Comparison of ENCODE assay signal across 31 cellular contexts in genomic region chr5:171607863-171608262, GRCh38.
DNase-seq lines count a peak whose midpoint lies in the region; ATAC-seq, FAIRE-seq and TF ChIP-seq lines count a peak whose summit lies in the region.
"Had no signal": no experiment of that assay in that cellular context is flagged by ENCODE, and none has a peak within 500 bp of the region (broad histone marks: within the 10 kb centered on the region; RNA-seq: fewer than 3 reads in every experiment).

No MANE protein-coding gene starts in this region.

- FAIRE-seq in K562 (lab: Jason Lieb, UNC): no peak
- FAIRE-seq: A204.1, A549, D721Med had no signal

- no peak overlapping the region for H3K4me3 ChIP-seq in HEK293 (ENCODE audit: low read depth, low read length)
- no peak overlapping the region for H3K4me3 ChIP-seq in K562
- H3K4me3 ChIP-seq in left lung: no peak overlapping the region
- H3K4me3 ChIP-seq: A549; BLaER1; BLaER1 treated with 17β-estradiol and CSF1 and Interleukin-3, amounts not matched to agents 10 nM and 100 nM had no signal

- 0% methylated on average over 2 of the region's 2 CpGs for WGBS in K562 (ENCODE audit: insufficient coverage, low coverage, missing lambda C conversion rate)

- H3K36me3 ChIP-seq in HEK293 (ENCODE audit: control insufficient read depth in 2 of 2, insufficient read depth in 1 of 2, low read length in 2 of 2): no peaks in the 10 kb centered on the region
- H3K36me3 ChIP-seq in K562 (ENCODE audit: control insufficient read depth, insufficient read depth, low read length): no peaks in the 10 kb centered on the region
- H3K36me3 ChIP-seq in left lung: no peaks in the 10 kb centered on the region
- H3K36me3 ChIP-seq: BE2C; BLaER1; BLaER1 treated with 17β-estradiol and CSF1 and Interleukin-3, amounts not matched to agents 10 nM and 100 nM had no signal

- TF ChIP-seq POLR2A in K562 (conservative IDR thresholded peaks at IDR 0.05): no peak

- H3K9me3 ChIP-seq in HEK293 (ENCODE audit: control insufficient read depth, insufficient read depth, low read depth, low read length) (no peaks in the 10 kb centered on the region; the same call in 1 of the 2 replicates), K562 (replicated peaks; ENCODE audit: control insufficient read depth, insufficient read depth, low read depth, low read length) (no peaks in the 10 kb centered on the region), left lung (no peaks in the 10 kb centered on the region)
- H3K9me3 ChIP-seq: BE2C, BLaER1 had no signal

- TF ChIP-seq RAD21 in K562 (CRISPR knock-in tag; conservative IDR thresholded peaks at IDR 0.05 in 1 of 2, IDR thresholded peaks at IDR 0.05 in 1 of 2): no peak

- H4K20me1 ChIP-seq in K562 (replicated peaks; ENCODE audit: control insufficient read depth, insufficient read depth, low read length): no peaks in the 10 kb centered on the region
- H4K20me1 ChIP-seq: BLaER1; BLaER1 treated with 17β-estradiol and CSF1 and Interleukin-3, amounts not matched to agents 10 nM and 100 nM had no signal

- H3K27me3 ChIP-seq in K562 (ENCODE audit: control insufficient read depth in 2 of 2, insufficient read depth in 2 of 2, low read length in 2 of 2) (peaks cover 2 to 7% of the 10 kb centered on the region in 2 experiments; a peak in 3 of 5 replicates), left lung (no peaks in the 10 kb centered on the region)
- H3K27me3 ChIP-seq: BE2C; BLaER1; BLaER1 treated with 17β-estradiol and CSF1 and Interleukin-3, amounts not matched to agents 10 nM and 100 nM had no signal

- no peak overlapping the region for H3K4me2 ChIP-seq in K562 (ENCODE audit: insufficient read depth, low read length)
- H3K4me2 ChIP-seq: A549; BLaER1; BLaER1 treated with 17β-estradiol and CSF1 and Interleukin-3, amounts not matched to agents 10 nM and 100 nM had no signal

- H3K79me2 ChIP-seq in K562 (ENCODE audit: control insufficient read depth, insufficient read depth, low read length): no peaks in the 10 kb centered on the region

- BruUV-seq in K562 (replicated peaks; lab: Mats Ljungman, UMichigan): no TSS peak

- POLR2A ChIA-PET in HEK293 (lab: Yijun Ruan, JAX): no interaction called here
- POLR2A ChIA-PET in K562 (lab: Yijun Ruan, JAX): no interaction called here

- intact Hi-C loops in K562 (cut with micrococcal nuclease) (loop anchor here (2.0 kb wide), 1 partner anchor 189 kb away; the partner anchor contains the start of gene FGF18), left lung (cut with DNase I) (no loop called here)

- H3K27ac ChIP-seq in HEK293 (ENCODE audit: extremely low read depth, low read depth, low read length): no peak overlapping the region
- H3K27ac ChIP-seq in K562 (ENCODE audit: extremely low read depth, low read depth, low read length): no peak overlapping the region
- no peak overlapping the region for H3K27ac ChIP-seq in left lung
- H3K27ac ChIP-seq: 22Rv1; A549; BLaER1; BLaER1 treated with 17β-estradiol and CSF1 and Interleukin-3, amounts not matched to agents 10 nM and 100 nM; C4-2B had no signal

- CTCF ChIA-PET in HEK293 (lab: Yijun Ruan, JAX): interaction anchor here (0.6 to 1.3 kb wide), 2 partner anchors 10 to 451 kb away, joined by 3 to 4 read pairs; no protein-coding TSS in a partner anchor
- CTCF ChIA-PET in K562 (lab: Yijun Ruan, JAX; ENCODE audit: low intra/inter-chr PET ratio): no interaction called here

- in situ Hi-C loops in K562 (cut with MboI): no loop called here

- no peaks in the 10 kb centered on the region for H3K4me1 ChIP-seq in HEK293 (ENCODE audit: control insufficient read depth, insufficient read depth, low read length)
- H3K4me1 ChIP-seq in K562 (replicated peaks in 1 of 2; ENCODE audit: control insufficient read depth in 2 of 2, insufficient read depth in 2 of 2, low read length in 2 of 2): no peaks in the 10 kb centered on the region
- no peaks in the 10 kb centered on the region for H3K4me1 ChIP-seq in left lung
- H3K4me1 ChIP-seq: A549; BE2C; BLaER1; BLaER1 treated with 17β-estradiol and CSF1 and Interleukin-3, amounts not matched to agents 10 nM and 100 nM; Caco-2 had no signal

- DNase-seq in K562 (ENCODE audit: extremely low read depth in 1 of 4, low spot score in 3 of 4) (no peak), activated T-cell treated with anti-CD3 and anti-CD28 coated beads for 4 hours (no peak), left lung (no peak)
- DNase-seq: 8988T; ACHN; AML-193; BE2C; C1 segment of cervical spinal cord; Caco-2; Calu3; CD4-positive, alpha-beta memory T cell; CD4-positive, alpha-beta T cell; CD4-positive, CD25-positive, alpha-beta regulatory T cell; CD8-positive, alpha-beta memory T cell; CD8-positive, alpha-beta T cell; COR-L47; DMS 273 treated with DMSO at 0.1 percent for 48 hours; DMS153; DMS53; DMS79; DMS79 treated with DMSO at 0.1 percent for 48 hours; DND-41; EL had no signal

- ATAC-seq in K562: no peak
- ATAC-seq in left lung: no peak
- ATAC-seq: A549; CD8-positive, alpha-beta T cell had no signal

- no peak overlapping the region for H2AFZ ChIP-seq in K562 (ENCODE audit: low read depth, low read length)

- TF ChIP-seq CTCF in HEK293 (tag by site-specific recombination; IDR thresholded peaks at IDR 0.05) (no peak), K562 (IDR thresholded peaks at IDR 0.05 in 2 of 3, conservative IDR thresholded peaks at IDR 0.05 in 1 of 3; ENCODE audit: insufficient read depth in 2 of 3, low read depth in 1 of 3, low read length in 3 of 3) (no peak), left lung (IDR thresholded peaks at IDR 0.05) (no peak)

- H3K9ac ChIP-seq in K562 (ENCODE audit: insufficient read depth in 1 of 2, low read depth in 2 of 2, low read length in 2 of 2): no peak overlapping the region
- H3K9ac ChIP-seq: BLaER1; BLaER1 treated with 17β-estradiol and CSF1 and Interleukin-3, amounts not matched to agents 10 nM and 100 nM had no signal

- H3K9me1 ChIP-seq in K562 (ENCODE audit: control insufficient read depth, insufficient read depth, low read length): no peaks in the 10 kb centered on the region

- TF ChIP-seq EP300 in K562 (IDR thresholded peaks at IDR 0.05; ENCODE audit: low read length): no peak

TF ChIP-seq in HEK293, 187 proteins besides CTCF, POLR2A, EP300 and RAD21:
- peak; percentile 26 for TF ChIP-seq SETDB1 (IDR thresholded peaks at IDR 0.05; ENCODE audit: insufficient read length, low read length)
- TF ChIP-seq, protein P1, sequence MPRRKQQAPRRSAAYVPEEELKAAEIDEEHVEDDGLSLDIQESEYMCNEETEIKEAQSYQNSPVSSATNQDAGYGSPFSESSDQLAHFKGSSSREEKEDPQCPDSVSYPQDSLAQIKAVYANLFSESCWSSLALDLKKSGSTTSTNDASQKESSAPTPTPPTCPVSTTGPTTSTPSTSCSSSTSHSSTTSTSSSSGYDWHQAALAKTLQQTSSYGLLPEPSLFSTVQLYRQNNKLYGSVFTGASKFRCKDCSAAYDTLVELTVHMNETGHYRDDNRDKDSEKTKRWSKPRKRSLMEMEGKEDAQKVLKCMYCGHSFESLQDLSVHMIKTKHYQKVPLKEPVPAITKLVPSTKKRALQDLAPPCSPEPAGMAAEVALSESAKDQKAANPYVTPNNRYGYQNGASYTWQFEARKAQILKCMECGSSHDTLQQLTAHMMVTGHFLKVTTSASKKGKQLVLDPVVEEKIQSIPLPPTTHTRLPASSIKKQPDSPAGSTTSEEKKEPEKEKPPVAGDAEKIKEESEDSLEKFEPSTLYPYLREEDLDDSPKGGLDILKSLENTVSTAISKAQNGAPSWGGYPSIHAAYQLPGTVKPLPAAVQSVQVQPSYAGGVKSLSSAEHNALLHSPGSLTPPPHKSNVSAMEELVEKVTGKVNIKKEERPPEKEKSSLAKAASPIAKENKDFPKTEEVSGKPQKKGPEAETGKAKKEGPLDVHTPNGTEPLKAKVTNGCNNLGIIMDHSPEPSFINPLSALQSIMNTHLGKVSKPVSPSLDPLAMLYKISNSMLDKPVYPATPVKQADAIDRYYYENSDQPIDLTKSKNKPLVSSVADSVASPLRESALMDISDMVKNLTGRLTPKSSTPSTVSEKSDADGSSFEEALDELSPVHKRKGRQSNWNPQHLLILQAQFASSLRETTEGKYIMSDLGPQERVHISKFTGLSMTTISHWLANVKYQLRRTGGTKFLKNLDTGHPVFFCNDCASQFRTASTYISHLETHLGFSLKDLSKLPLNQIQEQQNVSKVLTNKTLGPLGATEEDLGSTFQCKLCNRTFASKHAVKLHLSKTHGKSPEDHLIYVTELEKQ (tag by site-specific recombination; IDR thresholded peaks at IDR 0.05; ENCODE audit: borderline replicate concordance): no peak

TF ChIP-seq in K562, 482 proteins besides CTCF, POLR2A, EP300 and RAD21:
- TF ChIP-seq CREBBP (IDR thresholded peaks at IDR 0.05; ENCODE audit: low read depth, low read length) (no peak), SAFB (IDR thresholded peaks at IDR 0.05; ENCODE audit: borderline replicate concordance, low read depth, low read length) (no peak), ZNF507 (tag; conservative IDR thresholded peaks at IDR 0.05) (peak; percentile 97)

Comparison
In these comparisons a context has a peak if more than half of its experiments do, and no peak if none do; other contexts are left out.
1. Of the 44 proteins assayed by ChIP-seq in both K562 and HEK293: peak only in K562: none; only in HEK293: SETDB1; in both: none; in neither: 43.